In genomic region chr10:62019685-62020361, GRCh38 we compare ENCODE assay signal across 9 cellular contexts.
A peak's percentile ranks its signal among the peaks of the same experiment; 100 is the strongest.
DNase-seq lines count a peak whose midpoint lies in the region; ATAC-seq and TF ChIP-seq lines count a peak whose summit lies in the region.
"Had no signal": no experiment of that assay in that cellular context is flagged by ENCODE, and none has a peak within 500 bp of the region (broad histone marks: within the 10 kb centered on the region; RNA-seq: fewer than 3 reads in every experiment).

No MANE protein-coding gene starts in this region.

- H3K36me3 ChIP-seq in aorta (ENCODE audit: control insufficient read depth in 1 of 2, insufficient read depth in 2 of 2, low read length in 1 of 2) = no peaks in the 10 kb centered on the region

- H3K9me3 ChIP-seq in right cardiac atrium (ENCODE audit: control insufficient read depth, low read length) (no peaks in the 10 kb centered on the region), aorta (ENCODE audit: control insufficient read depth, low read length) (no peaks in the 10 kb centered on the region)

- intact Hi-C loops in right cardiac atrium (cut with DNase I) = no loop called here
- intact Hi-C loops in cardiac septum (cut with DNase I) = loop anchor here (5.0 kb wide), 1 partner anchor 118 kb away; the partner anchor contains the start of gene ARID5B
- intact Hi-C loops in aorta (cut with DNase I) = loop anchor here in 1 of 2 donors (10.0 kb wide), 1 partner anchor 265 kb away; no protein-coding TSS in a partner anchor

- H3K27ac Mint-ChIP-seq in brain = peak overlapping the region in 4 of 5 experiments; percentile 78 to 93 (median 86)
- H3K27ac Mint-ChIP-seq in mesothelial cell of epicardium = peak overlapping the region; percentile 75
- H3K27ac Mint-ChIP-seq in progenitor cell of endocrine pancreas = no peak overlapping the region

- WGBS in right cardiac atrium = 70% methylated on average over 6 of the region's 6 CpGs
- WGBS in aorta, 2 donors = 4 to 6% methylated on average over 6 of the region's 6 CpGs

- H3K27me3 ChIP-seq in right cardiac atrium (ENCODE audit: control insufficient read depth, insufficient read depth) (no peaks in the 10 kb centered on the region), aorta (ENCODE audit: control insufficient read depth in 1 of 2, insufficient read depth in 2 of 2, low read length in 1 of 2) (no peaks in the 10 kb centered on the region)

- H3K27me3 Mint-ChIP-seq in brain (no peaks in the 10 kb centered on the region), mesothelial cell of epicardium (ENCODE audit: low read depth) (no peaks in the 10 kb centered on the region), progenitor cell of endocrine pancreas (no peaks in the 10 kb centered on the region)

- H3K9me3 Mint-ChIP-seq in brain (peaks cover 2 to 14% (median 3%) of the 10 kb centered on the region in 5 experiments), mesothelial cell of epicardium (peaks cover 11% of the 10 kb centered on the region), progenitor cell of endocrine pancreas (ENCODE audit: low read depth) (peaks cover 3% of the 10 kb centered on the region)

- no peak for TF ChIP-seq CTCF in brain (conservative IDR thresholded peaks at IDR 0.05)
- no peak for TF ChIP-seq CTCF in mesothelial cell of epicardium (IDR thresholded peaks at IDR 0.05; ENCODE audit: unreplicated experiment)
- TF ChIP-seq CTCF in progenitor cell of endocrine pancreas (IDR thresholded peaks at IDR 0.05; ENCODE audit: unreplicated experiment) = no peak

- DNase-seq in right cardiac atrium = no peak
- DNase-seq in cardiac septum (ENCODE audit: low spot score) = no peak
- no peak for DNase-seq in mesothelial cell of epicardium (ENCODE audit: low spot score in 2 of 2, unreplicated experiment in 2 of 2)
- no peak for DNase-seq in aorta
- DNase-seq in NCI-H1105 (lab: John Stamatoyannopoulos, UW) = no peak
- DNase-seq in COLO829 (ENCODE audit: low spot score) = no peak
- no peak for DNase-seq in progenitor cell of endocrine pancreas (ENCODE audit: low spot score, unreplicated experiment)

- H3K4me1 Mint-ChIP-seq in brain = peaks cover 68% of the 10 kb centered on the region
- peaks cover 72% of the 10 kb centered on the region for H3K4me1 Mint-ChIP-seq in mesothelial cell of epicardium
- peaks cover 55% of the 10 kb centered on the region for H3K4me1 Mint-ChIP-seq in progenitor cell of endocrine pancreas (ENCODE audit: low read depth)

- H3K4me3 Mint-ChIP-seq in brain (peak overlapping the region in 3 of 5 experiments; percentile 10 to 78 (median 69)), mesothelial cell of epicardium (no peak overlapping the region), progenitor cell of endocrine pancreas (ENCODE audit: low read depth) (no peak overlapping the region)

- H3K4me3 ChIP-seq in right cardiac atrium (ENCODE audit: low read length) (no peak overlapping the region), aorta (ENCODE audit: low read length in 2 of 2) (no peak overlapping the region)

- H3K27ac ChIP-seq in right cardiac atrium (ENCODE audit: low read length) (peak overlapping the region; percentile 52), aorta (ENCODE audit: low read depth in 1 of 2, low read length in 2 of 2) (peak overlapping the region; percentile 97 to 98)

- H3K36me3 Mint-ChIP-seq in brain = peaks cover 19% of the 10 kb centered on the region
- peaks cover 11% of the 10 kb centered on the region for H3K36me3 Mint-ChIP-seq in mesothelial cell of epicardium
- H3K36me3 Mint-ChIP-seq in progenitor cell of endocrine pancreas (ENCODE audit: insufficient read depth) = no peaks in the 10 kb centered on the region

- ATAC-seq in right cardiac atrium (peak in 1 of 2 donors; percentile 67), aorta (ENCODE audit: low FRiP score) (peak; percentile 66)
- ATAC-seq: sciatic nerve had no signal

- peaks cover 7% of the 10 kb centered on the region for H3K4me1 ChIP-seq in right cardiac atrium (ENCODE audit: control insufficient read depth, insufficient read depth, low read length)
- peaks cover 2 to 7% of the 10 kb centered on the region in 2 donors for H3K4me1 ChIP-seq in aorta (ENCODE audit: control insufficient read depth in 1 of 2, insufficient read depth in 2 of 2, low read length in 2 of 2)

Comparison
In these comparisons a context has a peak if more than half of its experiments do, and no peak if none do; other contexts are left out.
1. H3K4me3 Mint-ChIP-seq: peak in brain (3 of 5); none in mesothelial cell of epicardium (single experiment) and progenitor cell of endocrine pancreas (single experiment).